ENCODE assay signal across 10 cellular contexts in the genomic region with DNA sequence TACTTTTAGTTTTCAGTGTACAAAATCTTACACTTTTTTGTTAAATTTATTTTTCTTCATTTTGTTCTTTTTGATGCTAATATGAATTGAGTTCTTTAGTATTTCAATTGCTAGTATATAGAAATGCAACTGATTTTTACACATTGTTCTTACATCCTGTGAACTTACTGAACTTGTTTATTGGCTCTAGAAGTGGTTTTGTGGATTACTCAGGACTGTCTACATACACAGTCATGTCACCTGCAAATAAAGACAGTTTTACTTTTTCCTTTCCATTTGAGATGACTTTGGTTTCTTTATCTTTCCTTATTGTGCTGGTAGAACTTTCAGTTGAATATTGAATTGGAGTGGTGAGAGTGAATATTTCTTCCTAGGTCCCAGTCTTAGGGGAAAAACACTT. TPM values are rescaled to one million over a fixed set of nuclear protein-coding genes. Genes with fewer than 3 reads are reported as not detected.
"Had no signal": no experiment of that assay in that cellular context is flagged by ENCODE, and none has a peak within 500 bp of the region (broad histone marks: within the 10 kb centered on the region; RNA-seq: fewer than 3 reads in every experiment).

No MANE protein-coding gene starts in this region.

- H3K4me1 ChIP-seq: HAP-1 had no signal

- FAIRE-seq: HTR-8/SVneo, K562 had no signal

- H3K27ac ChIP-seq: GM23248 had no signal

- H3K36me3 ChIP-seq: HAP-1 had no signal

- ATAC-seq: HCT116, K562 had no signal

- H2AFZ ChIP-seq: GM23248 had no signal

- H3K9ac ChIP-seq: GM23248 had no signal

- DNase-seq: GM23248, GOT3, H7, HFFc6, IMR-90, KG1 had no signal

- H3K4me3 ChIP-seq: GM23248, HAP-1, K562 had no signal

RNA-seq across cellular contexts. Expression of a gene that starts 40.8 kb away (rescaled TPM):
- total RNA-seq: H7, K562 had no signal
